In genomic region chr6:130037207-130037811, GRCh38 we compare ENCODE assay signal across 9 cellular contexts. TPM values are rescaled to one million over a fixed set of nuclear protein-coding genes. Genes with fewer than 3 reads are reported as not detected.
DNase-seq lines count a peak whose midpoint lies in the region; ATAC-seq and TF ChIP-seq lines count a peak whose summit lies in the region.
"Had no signal": no experiment of that assay in that cellular context is flagged by ENCODE, and none has a peak within 500 bp of the region (broad histone marks: within the 10 kb centered on the region; RNA-seq: fewer than 3 reads in every experiment).

No MANE protein-coding gene starts in this region.

- no peak overlapping the region for H3K9ac ChIP-seq in DND-41 (ENCODE audit: low read depth, low read length)
- H3K9ac ChIP-seq in Karpas-422 (ENCODE audit: low read length): no peak overlapping the region
- H3K9ac ChIP-seq in neural cell (ENCODE audit: low read length): no peak overlapping the region

- no peaks in the 10 kb centered on the region for H3K9me3 ChIP-seq in DND-41 (ENCODE audit: insufficient read depth, low read length, severe bottlenecking)
- no peaks in the 10 kb centered on the region for H3K9me3 ChIP-seq in Karpas-422 (ENCODE audit: low read length)
- no peaks in the 10 kb centered on the region for H3K9me3 ChIP-seq in breast epithelium
- no peaks in the 10 kb centered on the region for H3K9me3 ChIP-seq in neural cell (ENCODE audit: low read length)
- H3K9me3 ChIP-seq in WERI-Rb-1 (ENCODE audit: severe bottlenecking): no peaks in the 10 kb centered on the region

- no peaks in the 10 kb centered on the region for H3K9me2 ChIP-seq in Karpas-422 (replicated peaks; ENCODE audit: insufficient read depth, low read length)
- H3K9me2 ChIP-seq in neural cell (ENCODE audit: insufficient read depth, low read length): no peaks in the 10 kb centered on the region

- H3F3A ChIP-seq in neural cell (ENCODE audit: insufficient read depth, low read length, poor library complexity, severe bottlenecking): no peaks in the 10 kb centered on the region

- TF ChIP-seq RAD21 in neural cell (conservative IDR thresholded peaks at IDR 0.05): no peak

- intact Hi-C loops in breast epithelium (cut with DNase I; ENCODE audit: low total_unique reads): no loop called here

- no peak for TF ChIP-seq POLR2A in breast epithelium (IDR thresholded peaks at IDR 0.05)

- H3K4me2 ChIP-seq in DND-41 (ENCODE audit: insufficient read depth, low read length) (no peak overlapping the region), Karpas-422 (ENCODE audit: low read depth, low read length, poor library complexity, severe bottlenecking) (no peak overlapping the region), neural cell (ENCODE audit: low read length) (no peak overlapping the region)

- no peaks in the 10 kb centered on the region for H3K79me2 ChIP-seq in DND-41 (ENCODE audit: insufficient read depth, low read length)
- no peaks in the 10 kb centered on the region for H3K79me2 ChIP-seq in Karpas-422 (ENCODE audit: low read length)
- peaks cover 4% of the 10 kb centered on the region for H3K79me2 ChIP-seq in neural cell (replicated peaks; ENCODE audit: insufficient read depth, low read length)

- H4K20me1 ChIP-seq in DND-41 (ENCODE audit: insufficient read depth, low read length): no peaks in the 10 kb centered on the region
- no peaks in the 10 kb centered on the region for H4K20me1 ChIP-seq in Karpas-422 (ENCODE audit: insufficient read depth, low read depth, low read length)
- H4K20me1 ChIP-seq in neural cell (ENCODE audit: insufficient read depth): no peaks in the 10 kb centered on the region

- TF ChIP-seq EP300 in neural cell (conservative IDR thresholded peaks at IDR 0.05; ENCODE audit: poor library complexity, severe bottlenecking): no peak

- H3K36me3 ChIP-seq in DND-41 (ENCODE audit: insufficient read depth, low read length) (no peaks in the 10 kb centered on the region), Karpas-422 (ENCODE audit: insufficient read depth, low read length) (no peaks in the 10 kb centered on the region), breast epithelium (no peaks in the 10 kb centered on the region), neural cell (ENCODE audit: insufficient read depth, low read length) (no peaks in the 10 kb centered on the region), WERI-Rb-1 (no peaks in the 10 kb centered on the region)

- H3K4me3 ChIP-seq in DND-41 (ENCODE audit: low read depth in 1 of 2, low read length in 2 of 2): no peak overlapping the region
- no peak overlapping the region for H3K4me3 ChIP-seq in Karpas-422 (ENCODE audit: low read length)
- H3K4me3 ChIP-seq in breast epithelium: no peak overlapping the region
- no peak overlapping the region for H3K4me3 ChIP-seq in neural cell (ENCODE audit: low read length)
- no peak overlapping the region for H3K4me3 ChIP-seq in WERI-Rb-1 (ENCODE audit: low read depth, low read length)

- H3K27ac ChIP-seq in DND-41 (ENCODE audit: low read length): no peak overlapping the region
- H3K27ac ChIP-seq in Karpas-422 (ENCODE audit: low read length): no peak overlapping the region
- no peak overlapping the region for H3K27ac ChIP-seq in breast epithelium
- H3K27ac ChIP-seq in neural cell (ENCODE audit: low read length): no peak overlapping the region
- no peak overlapping the region for H3K27ac ChIP-seq in WERI-Rb-1

- TF ChIP-seq CTCF in DND-41 (IDR thresholded peaks at IDR 0.05; ENCODE audit: borderline replicate concordance, extremely low read depth, low read length, poor library complexity, severe bottlenecking) (peak; percentile 45), breast epithelium (IDR thresholded peaks at IDR 0.05) (peak; percentile 18 to 34 (median 31)), neural cell (IDR thresholded peaks at IDR 0.05; ENCODE audit: poor library complexity, severe bottlenecking) (peak; percentile 44), WERI-Rb-1 (IDR thresholded peaks at IDR 0.05; ENCODE audit: low read depth, low read length) (no peak)

- H3K4me1 ChIP-seq in DND-41 (ENCODE audit: insufficient read depth, low read length) (no peaks in the 10 kb centered on the region), Karpas-422 (ENCODE audit: low read length) (no peaks in the 10 kb centered on the region), breast epithelium (no peaks in the 10 kb centered on the region)

- H2AFZ ChIP-seq in DND-41 (ENCODE audit: low read depth, low read length) (no peak overlapping the region), Karpas-422 (ENCODE audit: low read length) (no peak overlapping the region), neural cell (ENCODE audit: low read depth, low read length) (no peak overlapping the region)

- ATAC-seq in DND-41 (ENCODE audit: insufficient read depth, low read depth) (no peak), HG03565 (IDR thresholded peaks at IDR 0.05; ENCODE audit: unreplicated experiment) (no peak), GM19467 (IDR thresholded peaks at IDR 0.05; ENCODE audit: unreplicated experiment) (no peak)

- DNase-seq in DND-41: no peak
- peak; percentile 62 for DNase-seq in Karpas-422
- DNase-seq in breast epithelium (ENCODE audit: low spot score in 2 of 2): no peak
- no peak for DNase-seq in NCI-H187 (lab: John Stamatoyannopoulos, UW)
- no peak for DNase-seq in WERI-Rb-1
- DNase-seq: activated CD4-positive, alpha-beta T cell treated with anti-CD3 and anti-CD28 coated beads for 1 hour had no signal

- peaks cover 8% of the 10 kb centered on the region for H3K27me3 ChIP-seq in DND-41 (ENCODE audit: insufficient read depth, low read length, poor library complexity)
- H3K27me3 ChIP-seq in Karpas-422 (ENCODE audit: low read length): no peaks in the 10 kb centered on the region
- no peaks in the 10 kb centered on the region for H3K27me3 ChIP-seq in breast epithelium
- no peaks in the 10 kb centered on the region for H3K27me3 ChIP-seq in neural cell (ENCODE audit: insufficient read depth, low read depth, low read length)
- H3K27me3 ChIP-seq in WERI-Rb-1 (ENCODE audit: insufficient read depth, low read depth, severe bottlenecking): no peaks in the 10 kb centered on the region

TF ChIP-seq in neural cell, 6 proteins besides CTCF, POLR2A, EP300 and RAD21:
- no peak for TF ChIP-seq EZH2 (IDR thresholded peaks at IDR 0.05; ENCODE audit: borderline replicate concordance, insufficient read depth, low read length, poor library complexity, severe bottlenecking)
- TF ChIP-seq TAF1 (IDR thresholded peaks at IDR 0.05; ENCODE audit: low read depth): no peak
- TF ChIP-seq MXI1 (conservative IDR thresholded peaks at IDR 0.05; ENCODE audit: poor library complexity, severe bottlenecking): no peak
- TF ChIP-seq POLR2AphosphoS5 (IDR thresholded peaks at IDR 0.05): no peak
- no peak for TF ChIP-seq REST (IDR thresholded peaks at IDR 0.05; ENCODE audit: borderline replicate concordance)
- no peak for TF ChIP-seq SMC3 (conservative IDR thresholded peaks at IDR 0.05; ENCODE audit: poor library complexity)

RNA-seq across cellular contexts. Expression of gene L3MBTL3, which starts 18.9 kb away (rescaled TPM):
- 1.7 and 6.1 TPM in 2 replicates for total RNA-seq in Karpas-422 (2014; rRNA removed; shearing (Covaris generic); ENCODE audit: low replicate concordance)
- 10 to 100 TPM in 1 of 3 donors, 1 to 10 TPM in 2; 7.4 to 16.7 (median 9.7) TPM for total RNA-seq in breast epithelium
- polyA plus RNA-seq in neural cell: 42.6 and 47.6 TPM in 2 replicates
- polyA minus RNA-seq in neural cell: 52.8 and 59.8 TPM in 2 replicates
